11 cellular contexts compared by ENCODE assay signal in genomic region chr10:18472977-18473376, GRCh38.
A peak's percentile ranks its signal among the peaks of the same experiment; 100 is the strongest.
DNase-seq lines count a peak whose midpoint lies in the region; ATAC-seq, FAIRE-seq and TF ChIP-seq lines count a peak whose summit lies in the region.
"Had no signal": no experiment of that assay in that cellular context is flagged by ENCODE, and none has a peak within 500 bp of the region (broad histone marks: within the 10 kb centered on the region; RNA-seq: fewer than 3 reads in every experiment).

No MANE protein-coding gene starts in this region.

- no peak for ATAC-seq in GM19452 (IDR thresholded peaks at IDR 0.05; ENCODE audit: unreplicated experiment)
- ATAC-seq in GM19455 (IDR thresholded peaks at IDR 0.05; ENCODE audit: unreplicated experiment): no peak

- no peak overlapping the region for H3K4me3 ChIP-seq in neural progenitor cell

- no peak overlapping the region for H3K27ac Mint-ChIP-seq in chondrocyte (ENCODE audit: unreplicated experiment)
- no peak overlapping the region for H3K27ac Mint-ChIP-seq in neural progenitor cell
- H3K27ac Mint-ChIP-seq: activated naive CD8-positive, alpha-beta T cell; memory B cell; stimulated activated naive CD8-positive, alpha-beta T cell treated with anti-CD3 and anti-CD28 coated beads, Interleukin-15, Interleukin-2, amounts not matched to agents 100 ng/mL and 50 ng/mL, for 24 hours had no signal

- H3K9me3 Mint-ChIP-seq in chondrocyte (ENCODE audit: low read depth) (no peaks in the 10 kb centered on the region), neural progenitor cell (peaks cover 2% of the 10 kb centered on the region)
- H3K9me3 Mint-ChIP-seq: memory B cell; stimulated activated naive CD8-positive, alpha-beta T cell treated with anti-CD3 and anti-CD28 coated beads, Interleukin-15, Interleukin-2, amounts not matched to agents 100 ng/mL and 50 ng/mL, for 24 hours had no signal

- no peaks in the 10 kb centered on the region for H3F3A ChIP-seq in neural progenitor cell (ENCODE audit: low read depth)

- no peaks in the 10 kb centered on the region for H4K20me1 ChIP-seq in neural progenitor cell (ENCODE audit: low read depth)

- no peak overlapping the region for H3K9ac ChIP-seq in neural progenitor cell

- no peaks in the 10 kb centered on the region for H3K27me3 ChIP-seq in neural progenitor cell

- no peak for FAIRE-seq in GM12892 (lab: Jason Lieb, UNC)

- TF ChIP-seq POLR2A in GM12892 (IDR thresholded peaks at IDR 0.05; ENCODE audit: low read depth, low read length): no peak

- no peak overlapping the region for H2AFZ ChIP-seq in neural progenitor cell (replicated peaks)

- H3K4me1 Mint-ChIP-seq in chondrocyte (ENCODE audit: low read depth): no peaks in the 10 kb centered on the region
- H3K4me1 Mint-ChIP-seq in neural progenitor cell: peaks cover 14% of the 10 kb centered on the region

- DNase-seq in NAMALWA (ENCODE audit: low spot score) (peak; percentile 36), chondrocyte (ENCODE audit: low spot score) (no peak), neural progenitor cell (ENCODE audit: low spot score) (no peak), KG1 (lab: John Stamatoyannopoulos, UW) (no peak), GM12892 (ENCODE audit: insufficient read length) (no peak)

- H3K27me3 Mint-ChIP-seq in chondrocyte (ENCODE audit: low read depth) (peaks cover 22% of the 10 kb centered on the region), neural progenitor cell (ENCODE audit: insufficient read depth, low read depth) (peaks cover 2% of the 10 kb centered on the region)

- no peak overlapping the region for H3K27ac ChIP-seq in neural progenitor cell

- H3K4me1 ChIP-seq in neural progenitor cell: peaks cover 7% of the 10 kb centered on the region

- H3K36me3 ChIP-seq in neural progenitor cell: no peaks in the 10 kb centered on the region

- no peaks in the 10 kb centered on the region for H3K9me3 ChIP-seq in neural progenitor cell (ENCODE audit: low read depth)

- TF ChIP-seq CTCF in GM12872 (IDR thresholded peaks at IDR 0.05; ENCODE audit: insufficient read depth, low read depth, low read length): peak; percentile 29; the same call in 2 of the 3 replicates
- TF ChIP-seq CTCF in chondrocyte (IDR thresholded peaks at IDR 0.05): peak; percentile 50
- TF ChIP-seq CTCF in neural progenitor cell (IDR thresholded peaks at IDR 0.05): peak; percentile 35

- H3K4me3 Mint-ChIP-seq in chondrocyte (ENCODE audit: unreplicated experiment) (no peak overlapping the region), neural progenitor cell (no peak overlapping the region)
- H3K4me3 Mint-ChIP-seq: activated naive CD8-positive, alpha-beta T cell; memory B cell; stimulated activated naive CD8-positive, alpha-beta T cell treated with anti-CD3 and anti-CD28 coated beads, Interleukin-15, Interleukin-2, amounts not matched to agents 100 ng/mL and 50 ng/mL, for 24 hours had no signal

- H3K36me3 Mint-ChIP-seq in chondrocyte (ENCODE audit: low read depth) (no peaks in the 10 kb centered on the region), neural progenitor cell (no peaks in the 10 kb centered on the region)
- H3K36me3 Mint-ChIP-seq: activated naive CD8-positive, alpha-beta T cell; memory B cell had no signal

- H3K79me2 ChIP-seq in neural progenitor cell (ENCODE audit: low read depth): no peaks in the 10 kb centered on the region

- no peak overlapping the region for H3K4me2 ChIP-seq in neural progenitor cell
